Comparison of ENCODE assay signal across 8 cellular contexts in the genomic region with DNA sequence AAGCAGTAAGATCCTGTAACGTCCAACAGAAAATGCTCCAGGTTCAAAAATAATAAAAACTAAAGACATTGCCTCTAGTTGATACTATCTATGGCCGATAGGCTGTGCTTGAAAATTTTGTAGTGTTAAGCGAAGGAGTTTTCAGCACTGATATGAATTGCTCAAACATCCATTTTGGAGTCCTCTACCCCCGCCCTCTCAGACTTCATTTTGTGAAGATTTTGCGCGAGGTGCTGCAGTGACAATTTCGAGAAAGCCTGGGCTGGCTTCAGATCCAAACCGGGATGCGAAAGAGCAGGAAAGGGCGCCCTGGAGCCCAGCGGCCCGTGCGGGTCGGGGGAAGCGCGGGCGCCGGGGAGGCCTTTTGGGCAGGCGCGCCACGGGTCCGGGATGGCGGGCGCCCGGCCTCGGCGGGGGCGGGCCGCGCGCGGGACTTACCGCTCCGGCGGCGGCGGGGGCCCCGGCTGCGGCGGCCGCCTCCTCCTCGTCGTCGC. TPM values are rescaled to one million over a fixed set of nuclear protein-coding genes. Genes with fewer than 3 reads are reported as not detected.
A peak's percentile ranks its signal among the peaks of the same experiment; 100 is the strongest.
DNase-seq lines count a peak whose midpoint lies in the region; ATAC-seq, FAIRE-seq and TF ChIP-seq lines count a peak whose summit lies in the region.

No MANE protein-coding gene starts in this region.

- H3K9me3 Mint-ChIP-seq in WTC11 (peaks cover 4% of the 10 kb centered on the region; the same call in 1 of the 2 replicates), endothelial cell (ENCODE audit: unreplicated experiment) (no peaks in the 10 kb centered on the region)
- H3K9me3 Mint-ChIP-seq in natural killer cell treated with Interleukin-12 subunit alpha and Interleukin-12 subunit beta and Interleukin-15 and Interleukin-18, amount 100 ng/mL, for 72 hours = no peaks in the 10 kb centered on the region

- H3K4me3 Mint-ChIP-seq in WTC11 = peak overlapping the region; percentile 88
- H3K4me3 Mint-ChIP-seq in endothelial cell (ENCODE audit: unreplicated experiment) = peak overlapping the region; percentile 98
- H3K4me3 Mint-ChIP-seq in natural killer cell treated with Interleukin-12 subunit alpha and Interleukin-12 subunit beta and Interleukin-15 and Interleukin-18, amount 100 ng/mL, for 72 hours = peak overlapping the region; percentile 95

- no peaks in the 10 kb centered on the region for H3K27me3 ChIP-seq in upper lobe of right lung

- peak overlapping the region; percentile 100 for H3K27ac ChIP-seq in upper lobe of right lung

- peaks cover 41% of the 10 kb centered on the region for H3K4me1 ChIP-seq in upper lobe of right lung

- CTCF ChIA-PET in WTC11 (lab: Charles Lee) = interaction anchor here (0.6 to 1.4 kb wide), 2 partner anchors 378 to 391 kb away, joined by 3 to 6 read pairs; no protein-coding TSS in a partner anchor

- no peak for TF ChIP-seq POLR2A in GM12892 (IDR thresholded peaks at IDR 0.05; ENCODE audit: low read depth, low read length)

- TF ChIP-seq CTCF in AG09319 (IDR thresholded peaks at IDR 0.05; ENCODE audit: low read depth, low read length) = peak; percentile 33
- no peak for TF ChIP-seq CTCF in WTC11 (IDR thresholded peaks at IDR 0.05)
- TF ChIP-seq CTCF in endothelial cell (IDR thresholded peaks at IDR 0.05; ENCODE audit: unreplicated experiment) = peak; percentile 44
- TF ChIP-seq CTCF in upper lobe of right lung (IDR thresholded peaks at IDR 0.05) = peak; percentile 39

- no peak for FAIRE-seq in GM12892 (lab: Jason Lieb, UNC)

- no peaks in the 10 kb centered on the region for H3K9me3 ChIP-seq in upper lobe of right lung

- peaks cover 49% of the 10 kb centered on the region for H3K4me1 Mint-ChIP-seq in WTC11
- peaks cover 39% of the 10 kb centered on the region for H3K4me1 Mint-ChIP-seq in endothelial cell (ENCODE audit: unreplicated experiment)
- H3K4me1 Mint-ChIP-seq in natural killer cell treated with Interleukin-12 subunit alpha and Interleukin-12 subunit beta and Interleukin-15 and Interleukin-18, amount 100 ng/mL, for 72 hours (ENCODE audit: low read depth in 2 of 2) = peaks cover 44 to 54% of the 10 kb centered on the region in 2 donors

- DNase-seq in AG09319 (ENCODE audit: extremely low read depth, low read depth) = peak; percentile 37
- DNase-seq in GM12892 (ENCODE audit: insufficient read length) = peak; percentile 19
- DNase-seq in NCI-H1930 (lab: John Stamatoyannopoulos, UW) = peak; percentile 40 to 42
- no peak for DNase-seq in WTC11 (ENCODE audit: low spot score)
- peak; percentile 60 for DNase-seq in endothelial cell (ENCODE audit: low spot score)
- DNase-seq in natural killer cell treated with Interleukin-12 subunit alpha and Interleukin-12 subunit beta and Interleukin-15 and Interleukin-18, amount 100 ng/mL, for 72 hours (ENCODE audit: low spot score) = no peak
- no peak for DNase-seq in upper lobe of right lung

- POLR2A ChIA-PET in WTC11 (lab: Charles Lee) = interaction anchor here (0.5 to 0.6 kb wide), 2 partner anchors 125 to 433 kb away, joined by 3 read pairs; no protein-coding TSS in a partner anchor

- ATAC-seq in HG02840 (IDR thresholded peaks at IDR 0.05; ENCODE audit: low FRiP score, unreplicated experiment) = peak; percentile 17
- ATAC-seq in WTC11 = 0 out of 2 replicates have a peak, but pooled peaks have one; percentile 0
- ATAC-seq in natural killer cell treated with Interleukin-12 subunit alpha and Interleukin-12 subunit beta and Interleukin-15 and Interleukin-18, amount 100 ng/mL, for 72 hours = peak; percentile 0 to 24
- ATAC-seq in upper lobe of right lung = no peak

- H3K4me3 ChIP-seq in upper lobe of right lung = peak overlapping the region; percentile 96

- peaks cover 28% of the 10 kb centered on the region for H3K36me3 Mint-ChIP-seq in WTC11
- peaks cover 15% of the 10 kb centered on the region for H3K36me3 Mint-ChIP-seq in endothelial cell (ENCODE audit: low read depth, unreplicated experiment)
- peaks cover 15% of the 10 kb centered on the region for H3K36me3 Mint-ChIP-seq in natural killer cell treated with Interleukin-12 subunit alpha and Interleukin-12 subunit beta and Interleukin-15 and Interleukin-18, amount 100 ng/mL, for 72 hours

- intact Hi-C loops in upper lobe of right lung (cut with DNase I) = no loop called here

- no peaks in the 10 kb centered on the region for H3K36me3 ChIP-seq in upper lobe of right lung

- H3K27me3 Mint-ChIP-seq in WTC11 (ENCODE audit: low read depth) (no peaks in the 10 kb centered on the region; the same call in 1 of the 2 replicates), endothelial cell (ENCODE audit: unreplicated experiment) (peaks cover 15% of the 10 kb centered on the region)
- no peaks in the 10 kb centered on the region for H3K27me3 Mint-ChIP-seq in natural killer cell treated with Interleukin-12 subunit alpha and Interleukin-12 subunit beta and Interleukin-15 and Interleukin-18, amount 100 ng/mL, for 72 hours

- H3K27ac Mint-ChIP-seq in WTC11 = peak overlapping the region; percentile 93
- peak overlapping the region; percentile 97 for H3K27ac Mint-ChIP-seq in endothelial cell (ENCODE audit: unreplicated experiment)
- H3K27ac Mint-ChIP-seq in natural killer cell treated with Interleukin-12 subunit alpha and Interleukin-12 subunit beta and Interleukin-15 and Interleukin-18, amount 100 ng/mL, for 72 hours = peak overlapping the region; percentile 98 to 99

TF ChIP-seq in WTC11, 78 proteins besides CTCF, POLR2A, EP300 and RAD21 (continues in another document):
- TF ChIP-seq NR1H2 (CRISPR knock-in tag; IDR thresholded peaks at IDR 0.05) (no peak), SOX15 (CRISPR knock-in tag; IDR thresholded peaks at IDR 0.05) (no peak), ZNF138 (CRISPR knock-in tag; conservative IDR thresholded peaks at IDR 0.05) (no peak)
- TF ChIP-seq, protein P1, sequence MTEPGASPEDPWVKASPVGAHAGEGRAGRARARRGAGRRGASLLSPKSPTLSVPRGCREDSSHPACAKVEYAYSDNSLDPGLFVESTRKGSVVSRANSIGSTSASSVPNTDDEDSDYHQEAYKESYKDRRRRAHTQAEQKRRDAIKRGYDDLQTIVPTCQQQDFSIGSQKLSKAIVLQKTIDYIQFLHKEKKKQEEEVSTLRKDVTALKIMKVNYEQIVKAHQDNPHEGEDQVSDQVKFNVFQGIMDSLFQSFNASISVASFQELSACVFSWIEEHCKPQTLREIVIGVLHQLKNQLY (CRISPR knock-in tag; IDR thresholded peaks at IDR 0.05) = no peak
- TF ChIP-seq, protein P2, sequence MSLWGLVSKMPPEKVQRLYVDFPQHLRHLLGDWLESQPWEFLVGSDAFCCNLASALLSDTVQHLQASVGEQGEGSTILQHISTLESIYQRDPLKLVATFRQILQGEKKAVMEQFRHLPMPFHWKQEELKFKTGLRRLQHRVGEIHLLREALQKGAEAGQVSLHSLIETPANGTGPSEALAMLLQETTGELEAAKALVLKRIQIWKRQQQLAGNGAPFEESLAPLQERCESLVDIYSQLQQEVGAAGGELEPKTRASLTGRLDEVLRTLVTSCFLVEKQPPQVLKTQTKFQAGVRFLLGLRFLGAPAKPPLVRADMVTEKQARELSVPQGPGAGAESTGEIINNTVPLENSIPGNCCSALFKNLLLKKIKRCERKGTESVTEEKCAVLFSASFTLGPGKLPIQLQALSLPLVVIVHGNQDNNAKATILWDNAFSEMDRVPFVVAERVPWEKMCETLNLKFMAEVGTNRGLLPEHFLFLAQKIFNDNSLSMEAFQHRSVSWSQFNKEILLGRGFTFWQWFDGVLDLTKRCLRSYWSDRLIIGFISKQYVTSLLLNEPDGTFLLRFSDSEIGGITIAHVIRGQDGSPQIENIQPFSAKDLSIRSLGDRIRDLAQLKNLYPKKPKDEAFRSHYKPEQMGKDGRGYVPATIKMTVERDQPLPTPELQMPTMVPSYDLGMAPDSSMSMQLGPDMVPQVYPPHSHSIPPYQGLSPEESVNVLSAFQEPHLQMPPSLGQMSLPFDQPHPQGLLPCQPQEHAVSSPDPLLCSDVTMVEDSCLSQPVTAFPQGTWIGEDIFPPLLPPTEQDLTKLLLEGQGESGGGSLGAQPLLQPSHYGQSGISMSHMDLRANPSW (CRISPR knock-in tag; conservative IDR thresholded peaks at IDR 0.05; ENCODE audit: low read depth) = no peak
- TF ChIP-seq, protein P3, sequence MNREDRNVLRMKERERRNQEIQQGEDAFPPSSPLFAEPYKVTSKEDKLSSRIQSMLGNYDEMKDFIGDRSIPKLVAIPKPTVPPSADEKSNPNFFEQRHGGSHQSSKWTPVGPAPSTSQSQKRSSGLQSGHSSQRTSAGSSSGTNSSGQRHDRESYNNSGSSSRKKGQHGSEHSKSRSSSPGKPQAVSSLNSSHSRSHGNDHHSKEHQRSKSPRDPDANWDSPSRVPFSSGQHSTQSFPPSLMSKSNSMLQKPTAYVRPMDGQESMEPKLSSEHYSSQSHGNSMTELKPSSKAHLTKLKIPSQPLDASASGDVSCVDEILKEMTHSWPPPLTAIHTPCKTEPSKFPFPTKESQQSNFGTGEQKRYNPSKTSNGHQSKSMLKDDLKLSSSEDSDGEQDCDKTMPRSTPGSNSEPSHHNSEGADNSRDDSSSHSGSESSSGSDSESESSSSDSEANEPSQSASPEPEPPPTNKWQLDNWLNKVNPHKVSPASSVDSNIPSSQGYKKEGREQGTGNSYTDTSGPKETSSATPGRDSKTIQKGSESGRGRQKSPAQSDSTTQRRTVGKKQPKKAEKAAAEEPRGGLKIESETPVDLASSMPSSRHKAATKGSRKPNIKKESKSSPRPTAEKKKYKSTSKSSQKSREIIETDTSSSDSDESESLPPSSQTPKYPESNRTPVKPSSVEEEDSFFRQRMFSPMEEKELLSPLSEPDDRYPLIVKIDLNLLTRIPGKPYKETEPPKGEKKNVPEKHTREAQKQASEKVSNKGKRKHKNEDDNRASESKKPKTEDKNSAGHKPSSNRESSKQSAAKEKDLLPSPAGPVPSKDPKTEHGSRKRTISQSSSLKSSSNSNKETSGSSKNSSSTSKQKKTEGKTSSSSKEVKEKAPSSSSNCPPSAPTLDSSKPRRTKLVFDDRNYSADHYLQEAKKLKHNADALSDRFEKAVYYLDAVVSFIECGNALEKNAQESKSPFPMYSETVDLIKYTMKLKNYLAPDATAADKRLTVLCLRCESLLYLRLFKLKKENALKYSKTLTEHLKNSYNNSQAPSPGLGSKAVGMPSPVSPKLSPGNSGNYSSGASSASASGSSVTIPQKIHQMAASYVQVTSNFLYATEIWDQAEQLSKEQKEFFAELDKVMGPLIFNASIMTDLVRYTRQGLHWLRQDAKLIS (CRISPR knock-in tag; IDR thresholded peaks at IDR 0.05; ENCODE audit: borderline replicate concordance) = no peak

RNA-seq across cellular contexts. Expression of a gene that starts 1.8 kb away (rescaled TPM):
- polyA plus RNA-seq in GM12892 (2012; ENCODE audit: missing spikeins) = 36.5 TPM
- 72.8 to 88.5 TPM (median 77.1 TPM) in 3 replicates for total RNA-seq in WTC11 (2021)
- 76.2 TPM for total RNA-seq in endothelial cell (ENCODE audit: unreplicated experiment)
- total RNA-seq in natural killer cell treated with Interleukin-12 subunit alpha and Interleukin-12 subunit beta and Interleukin-15 and Interleukin-18, amount 100 ng/mL, for 72 hours = 10 to 100 TPM; 89.5 to 99.5 TPM
- 77.4 TPM for total RNA-seq in upper lobe of right lung

Comparison
In these comparisons a context has a peak if more than half of its experiments do, and no peak if none do; other contexts are left out.
1. DNase-seq: peak in AG09319 (single experiment), GM12892 (single experiment), NCI-H1930 (2 of 2) and endothelial cell (single experiment); none in WTC11 (single experiment), natural killer cell treated with Interleukin-12 subunit alpha and Interleukin-12 subunit beta and Interleukin-15 and Interleukin-18, amount 100 ng/mL, for 72 hours (single experiment) and upper lobe of right lung (single experiment).
2. Peak in every context shown above with its lines, with median percentiles within 50 percentile points of each other: H3K27ac Mint-ChIP-seq and H3K4me3 Mint-ChIP-seq.